Comparison of ENCODE assay signal across 9 cellular contexts in the genomic region with DNA sequence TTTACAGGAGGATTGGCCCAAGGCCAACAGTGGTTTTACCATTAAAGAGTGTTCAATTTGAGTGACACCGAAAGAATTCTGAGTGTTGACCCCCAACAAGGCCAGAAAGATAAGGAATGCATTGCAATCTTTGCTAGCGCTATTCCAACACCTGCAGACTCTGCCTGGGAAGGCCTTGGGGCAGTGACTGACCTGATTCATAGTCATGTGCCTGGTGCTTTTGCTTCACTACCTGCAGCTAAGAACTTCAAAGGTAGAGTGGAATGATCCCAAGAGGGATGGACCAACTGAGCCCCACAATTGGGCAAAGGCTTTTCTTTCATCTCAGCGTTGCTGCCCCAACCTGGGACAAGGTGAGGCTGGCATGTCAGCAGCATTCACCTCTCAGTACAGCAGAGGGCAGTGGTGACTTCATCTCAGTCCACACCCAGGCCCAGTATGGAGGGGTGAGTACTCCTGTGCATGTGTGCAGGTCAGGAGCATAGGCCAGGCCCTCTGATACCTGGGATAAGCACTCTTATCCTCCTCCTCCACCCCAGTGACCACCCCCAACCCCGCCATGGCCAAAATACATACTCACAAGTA.
DNase-seq lines count a peak whose midpoint lies in the region; ATAC-seq and TF ChIP-seq lines count a peak whose summit lies in the region.
"Had no signal": no experiment of that assay in that cellular context is flagged by ENCODE, and none has a peak within 500 bp of the region (broad histone marks: within the 10 kb centered on the region; RNA-seq: fewer than 3 reads in every experiment).

No MANE protein-coding gene starts in this region.

- H3K27ac ChIP-seq in right cardiac atrium (ENCODE audit: low read length): no peak overlapping the region

- H3K9me3 Mint-ChIP-seq in activated CD8-positive, alpha-beta memory T cell treated with anti-CD3 and anti-CD28 coated beads, Interleukin-2, amount 10 ng/mL, durations not matched to agents 7 days and 5 days (ENCODE audit: low read depth): peaks cover 3% of the 10 kb centered on the region

- no peaks in the 10 kb centered on the region for H3K9me3 ChIP-seq in right cardiac atrium (ENCODE audit: control insufficient read depth, low read length)

- 49% methylated on average over 4 of the region's 4 CpGs for WGBS in right cardiac atrium

- ATAC-seq in activated CD8-positive, alpha-beta memory T cell treated with anti-CD3 and anti-CD28 coated beads, Interleukin-2, amount 10 ng/mL, durations not matched to agents 7 days and 5 days: peak; percentile 65
- ATAC-seq in right cardiac atrium (peak; percentile 74), GM18505 (IDR thresholded peaks at IDR 0.05; ENCODE audit: unreplicated experiment) (no peak)
- ATAC-seq: naive thymus-derived CD8-positive, alpha-beta T cell had no signal

- no peak overlapping the region for H3K27ac Mint-ChIP-seq in activated CD8-positive, alpha-beta memory T cell treated with anti-CD3 and anti-CD28 coated beads, Interleukin-2, amount 10 ng/mL, durations not matched to agents 7 days and 5 days
- H3K27ac Mint-ChIP-seq: naive thymus-derived CD8-positive, alpha-beta T cell had no signal

- no peaks in the 10 kb centered on the region for H3K27me3 ChIP-seq in right cardiac atrium (ENCODE audit: control insufficient read depth, insufficient read depth)

- H3K4me3 Mint-ChIP-seq in activated CD8-positive, alpha-beta memory T cell treated with anti-CD3 and anti-CD28 coated beads, Interleukin-2, amount 10 ng/mL, durations not matched to agents 7 days and 5 days: no peak overlapping the region
- H3K4me3 Mint-ChIP-seq: naive thymus-derived CD8-positive, alpha-beta T cell had no signal

- H3K4me1 ChIP-seq in right cardiac atrium (ENCODE audit: control insufficient read depth, insufficient read depth, low read length): peaks cover 3% of the 10 kb centered on the region

- no peaks in the 10 kb centered on the region for H3K4me1 Mint-ChIP-seq in activated CD8-positive, alpha-beta memory T cell treated with anti-CD3 and anti-CD28 coated beads, Interleukin-2, amount 10 ng/mL, durations not matched to agents 7 days and 5 days
- H3K4me1 Mint-ChIP-seq: naive thymus-derived CD8-positive, alpha-beta T cell had no signal

- no peak for TF ChIP-seq POLR2A in GM18505 (IDR thresholded peaks at IDR 0.05; ENCODE audit: borderline replicate concordance, extremely low read depth, insufficient read depth, insufficient read length)

- intact Hi-C loops in right cardiac atrium (cut with DNase I): loop anchor here in 3 of 4 donors (5.0 to 10.0 kb wide), 3 partner anchors 151 to 283 kb away; a partner anchor contains a TSS

- H3K4me3 ChIP-seq in right cardiac atrium (ENCODE audit: low read length): no peak overlapping the region

- CTCF ChIA-PET in activated CD8-positive, alpha-beta memory T cell treated with anti-CD3 and anti-CD28 coated beads, Interleukin-2, amount 10 ng/mL, durations not matched to agents 7 days and 5 days (lab: Charles Lee): interaction anchor here (1.1 to 3.1 kb wide), 3 partner anchors 161 to 277 kb away, joined by 3 to 19 read pairs (median 3); no protein-coding TSS in a partner anchor

- H3K27me3 Mint-ChIP-seq in activated CD8-positive, alpha-beta memory T cell treated with anti-CD3 and anti-CD28 coated beads, Interleukin-2, amount 10 ng/mL, durations not matched to agents 7 days and 5 days: peaks cover 13% of the 10 kb centered on the region

- no peaks in the 10 kb centered on the region for H3K36me3 Mint-ChIP-seq in activated CD8-positive, alpha-beta memory T cell treated with anti-CD3 and anti-CD28 coated beads, Interleukin-2, amount 10 ng/mL, durations not matched to agents 7 days and 5 days

- DNase-seq in NCI-H82 (lab: John Stamatoyannopoulos, UW): peak; percentile 69
- no peak for DNase-seq in NCI-H82 treated with DMSO at 0.1 percent for 48 hours (lab: John Stamatoyannopoulos, UW; ENCODE audit: unreplicated experiment)
- peak; percentile 52 for DNase-seq in NCI-H1092 treated with DMSO at 0.1 percent for 48 hours (lab: John Stamatoyannopoulos, UW)
- DNase-seq in activated CD8-positive, alpha-beta memory T cell treated with anti-CD3 and anti-CD28 coated beads, Interleukin-2, amount 10 ng/mL, durations not matched to agents 7 days and 5 days: peak; percentile 45
- peak in 2 of 3 donors; percentile 43 to 48 for DNase-seq in right cardiac atrium
- DNase-seq in stimulated activated CD8-positive, alpha-beta memory T cell treated with anti-CD3 and anti-CD28 coated beads, Interleukin-4, amount 100 ng/mL, for 48 hours: peak; percentile 33
- DNase-seq in NCI-H1048 (lab: John Stamatoyannopoulos, UW): no peak

Comparison
In these comparisons a context has a peak if more than half of its experiments do, and no peak if none do; other contexts are left out.
1. DNase-seq: peak in NCI-H82 (single experiment), NCI-H1092 treated with DMSO at 0.1 percent for 48 hours (single experiment), activated CD8-positive, alpha-beta memory T cell treated with anti-CD3 and anti-CD28 coated beads, Interleukin-2, amount 10 ng/mL, durations not matched to agents 7 days and 5 days (single experiment), right cardiac atrium (2 of 3) and stimulated activated CD8-positive, alpha-beta memory T cell treated with anti-CD3 and anti-CD28 coated beads, Interleukin-4, amount 100 ng/mL, for 48 hours (single experiment); none in NCI-H82 treated with DMSO at 0.1 percent for 48 hours (single experiment) and NCI-H1048 (single experiment).